Comparison of ENCODE assay signal across 11 cellular contexts in the genomic region with DNA sequence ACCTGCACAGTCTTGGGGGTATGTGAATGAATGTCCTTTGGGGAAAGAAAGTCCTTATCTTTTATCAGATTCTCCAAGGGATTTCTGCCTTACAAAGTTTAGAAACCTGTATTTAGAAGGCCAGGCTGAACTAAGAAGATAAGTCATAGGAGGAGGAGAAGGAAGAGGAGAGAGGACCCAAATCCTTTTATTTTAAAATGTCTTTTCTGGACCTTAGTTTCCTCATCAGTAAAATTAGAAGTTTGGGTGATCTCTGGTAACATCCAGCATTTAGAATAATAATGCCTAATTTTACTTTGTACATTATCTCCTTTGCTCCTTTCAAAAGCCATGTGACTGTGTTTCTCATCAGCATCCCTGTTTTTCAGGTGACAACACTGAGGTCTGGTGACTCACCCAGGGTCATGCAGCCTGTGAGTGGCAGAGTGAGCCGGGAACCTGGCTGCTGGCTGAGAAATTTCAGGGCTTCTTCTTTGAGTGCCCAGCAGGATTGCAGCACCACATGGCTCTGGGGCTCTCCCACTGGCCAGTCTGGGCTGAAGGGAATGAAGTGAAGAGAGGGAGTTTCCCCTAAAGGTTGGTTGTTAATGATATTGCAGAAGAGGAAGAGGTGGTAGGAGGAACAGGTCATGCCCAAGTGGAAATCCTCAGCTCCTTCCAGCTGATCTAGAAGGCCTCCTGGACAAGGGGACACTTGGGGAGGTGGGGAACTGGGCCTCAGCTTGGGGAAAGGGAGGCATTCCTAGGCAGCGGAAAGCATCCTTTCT. TPM values are rescaled to one million over a fixed set of nuclear protein-coding genes. Genes with fewer than 3 reads are reported as not detected.
DNase-seq lines count a peak whose midpoint lies in the region; ATAC-seq and TF ChIP-seq lines count a peak whose summit lies in the region.
"Had no signal": no experiment of that assay in that cellular context is flagged by ENCODE, and none has a peak within 500 bp of the region (broad histone marks: within the 10 kb centered on the region; RNA-seq: fewer than 3 reads in every experiment).

No MANE protein-coding gene starts in this region.

- H3K36me3 ChIP-seq in adipocyte (ENCODE audit: control insufficient read depth, insufficient read depth, low read length, severe bottlenecking): no peaks in the 10 kb centered on the region
- H3K36me3 ChIP-seq: gastroesophageal sphincter had no signal

- no peaks in the 10 kb centered on the region for H3K9me3 ChIP-seq in adipocyte (ENCODE audit: control insufficient read depth, low read length)
- H3K9me3 ChIP-seq: gastroesophageal sphincter had no signal

- POLR2A ChIA-PET in GM10248 (lab: Yijun Ruan, JAX): no interaction called here

- intact Hi-C loops in left colon (cut with DNase I, micrococcal nuclease): no loop called here

- H3K4me1 ChIP-seq in adipocyte (ENCODE audit: control insufficient read depth, insufficient read depth, low read length): peaks cover 49% of the 10 kb centered on the region
- H3K4me1 ChIP-seq: gastroesophageal sphincter had no signal

- no peak overlapping the region for H3K9ac ChIP-seq in adipocyte (ENCODE audit: low read length)

- ATAC-seq in GM19463 (IDR thresholded peaks at IDR 0.05; ENCODE audit: unreplicated experiment) (peak; percentile 47), left colon (peak; percentile 19)
- ATAC-seq: activated CD4-positive, CD25-positive, alpha-beta regulatory T cell treated with anti-CD3 and anti-CD28 coated beads, Interleukin-2, amount 50 U/mL, for 24 hours had no signal

- CTCF ChIA-PET in GM10248 (lab: Yijun Ruan, JAX): interaction anchor here (1.0 to 2.0 kb wide), 3 partner anchors 13 to 137 kb away, joined by 3 to 5 read pairs (median 4); no protein-coding TSS in a partner anchor

- no peaks in the 10 kb centered on the region for H3K27me3 ChIP-seq in adipocyte (replicated peaks; ENCODE audit: control insufficient read depth, insufficient read depth, low read length)
- H3K27me3 ChIP-seq: gastroesophageal sphincter had no signal

- H3K4me3 ChIP-seq in adipocyte (ENCODE audit: low read length): no peak overlapping the region
- H3K4me3 ChIP-seq: gastroesophageal sphincter had no signal

- no peak for TF ChIP-seq CTCF in GM10248 (IDR thresholded peaks at IDR 0.05; ENCODE audit: control extremely low read depth, extremely low read depth, low read depth, missing control alignments)

- DNase-seq in A172 (ENCODE audit: low spot score) (peak; percentile 55), adipocyte (ENCODE audit: low read depth) (peak; percentile 46), left colon (no peak), KG1 (lab: John Stamatoyannopoulos, UW) (no peak), GM10248 (ENCODE audit: extremely low spot score) (no peak), epidermal melanocyte (ENCODE audit: insufficient read length, low spot score) (no peak), NCI-H2081 treated with DMSO at 0.1 percent for 48 hours (lab: John Stamatoyannopoulos, UW) (no peak)
- DNase-seq: CD4-positive, alpha-beta memory T cell had no signal

RNA-seq across cellular contexts. Expression of a gene that starts 34.0 kb away (rescaled TPM):
- total RNA-seq in A172 (2014; rRNA removed; shearing (Covaris generic)): 29.0 and 35.2 TPM in 2 replicates
- 100 to 1,000 TPM; 107 to 110 TPM for total RNA-seq in left colon

Comparison
In these comparisons a context has a peak if more than half of its experiments do, and no peak if none do; other contexts are left out.
1. DNase-seq: peak in A172 (single experiment) and adipocyte (single experiment); none in left colon (0 of 2), KG1 (single experiment), GM10248 (single experiment), epidermal melanocyte (single experiment) and NCI-H2081 treated with DMSO at 0.1 percent for 48 hours (single experiment).